Comparison of ENCODE assay signal across 8 cellular contexts in the genomic region with DNA sequence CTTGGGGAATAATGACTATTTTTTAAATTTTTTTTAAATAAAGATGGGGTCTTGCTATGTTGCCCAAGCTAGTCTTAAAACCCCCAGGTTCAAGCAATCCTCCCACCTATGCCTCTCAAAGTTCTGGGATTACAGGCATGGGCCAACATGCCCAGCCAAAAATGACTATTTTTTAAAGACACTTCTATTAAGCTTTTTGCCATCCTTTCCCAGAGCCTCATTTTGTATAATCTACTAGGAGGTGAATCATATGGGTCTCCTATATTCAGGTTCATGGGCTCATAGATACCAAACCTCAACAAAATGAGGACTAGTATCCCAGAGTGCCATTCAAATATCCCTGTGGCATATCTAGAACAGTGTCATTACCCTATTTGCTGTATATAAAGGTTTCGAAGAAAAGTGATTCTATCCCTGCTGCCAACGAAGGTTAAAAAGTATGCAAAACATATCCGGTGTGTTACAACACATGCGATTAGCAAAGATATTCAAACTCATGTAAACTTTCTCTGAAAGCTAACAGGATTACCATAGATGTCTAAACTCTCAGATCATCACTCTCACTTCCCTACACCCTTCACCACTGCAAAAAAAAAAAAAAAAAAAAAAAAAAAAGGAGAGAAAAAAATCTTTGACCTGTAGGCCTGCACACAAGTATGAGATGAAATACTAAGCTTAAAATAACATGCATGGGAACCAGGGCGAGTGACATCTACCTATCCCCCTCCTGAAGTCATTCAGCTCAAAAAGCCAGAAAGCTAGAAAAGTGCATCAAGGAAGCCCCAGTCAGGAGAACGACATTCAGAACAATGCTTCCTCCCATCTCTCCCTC. TPM values are rescaled to one million over a fixed set of nuclear protein-coding genes. Genes with fewer than 3 reads are reported as not detected.
A peak's percentile ranks its signal among the peaks of the same experiment; 100 is the strongest.
DNase-seq lines count a peak whose midpoint lies in the region; ATAC-seq and TF ChIP-seq lines count a peak whose summit lies in the region.

No MANE protein-coding gene starts in this region.

- H3K9me3 Mint-ChIP-seq in activated naive CD8-positive, alpha-beta T cell treated with anti-CD3 and anti-CD28 coated beads for 36 hours = peaks cover 4% of the 10 kb centered on the region
- no peaks in the 10 kb centered on the region for H3K9me3 Mint-ChIP-seq in endothelial cell (ENCODE audit: unreplicated experiment)

- H3K27me3 Mint-ChIP-seq in activated naive CD8-positive, alpha-beta T cell treated with anti-CD3 and anti-CD28 coated beads for 36 hours = no peaks in the 10 kb centered on the region
- no peaks in the 10 kb centered on the region for H3K27me3 Mint-ChIP-seq in endothelial cell (ENCODE audit: unreplicated experiment)

- peak overlapping the region; percentile 91 for H3K27ac Mint-ChIP-seq in activated naive CD8-positive, alpha-beta T cell treated with anti-CD3 and anti-CD28 coated beads for 36 hours
- no peak overlapping the region for H3K27ac Mint-ChIP-seq in endothelial cell (ENCODE audit: unreplicated experiment)

- ATAC-seq in GM19351 (IDR thresholded peaks at IDR 0.05; ENCODE audit: unreplicated experiment) (peak; percentile 74), HG03175 (IDR thresholded peaks at IDR 0.05; ENCODE audit: unreplicated experiment) (peak; percentile 75)

- DNase-seq in AG10803 (ENCODE audit: low read depth) = peak; percentile 29
- no peak for DNase-seq in activated naive CD8-positive, alpha-beta T cell treated with anti-CD3 and anti-CD28 coated beads for 36 hours
- no peak for DNase-seq in islet precursor cell
- DNase-seq in T-helper 9 cell = no peak
- DNase-seq in endothelial cell (ENCODE audit: low spot score) = no peak
- no peak for DNase-seq in NCI-H2171 treated with DMSO at 0.1 percent for 48 hours (lab: John Stamatoyannopoulos, UW)

- H3K36me3 Mint-ChIP-seq in activated naive CD8-positive, alpha-beta T cell treated with anti-CD3 and anti-CD28 coated beads for 36 hours = peaks cover 79% of the 10 kb centered on the region
- peaks cover 9% of the 10 kb centered on the region for H3K36me3 Mint-ChIP-seq in endothelial cell (ENCODE audit: low read depth, unreplicated experiment)

- H3K4me3 Mint-ChIP-seq in activated naive CD8-positive, alpha-beta T cell treated with anti-CD3 and anti-CD28 coated beads for 36 hours = peak overlapping the region; percentile 59
- H3K4me3 Mint-ChIP-seq in endothelial cell (ENCODE audit: unreplicated experiment) = no peak overlapping the region

- peaks cover 89% of the 10 kb centered on the region for H3K4me1 Mint-ChIP-seq in activated naive CD8-positive, alpha-beta T cell treated with anti-CD3 and anti-CD28 coated beads for 36 hours
- peaks cover 21% of the 10 kb centered on the region for H3K4me1 Mint-ChIP-seq in endothelial cell (ENCODE audit: unreplicated experiment)

- no peak for TF ChIP-seq CTCF in AG10803 (conservative IDR thresholded peaks at IDR 0.05; ENCODE audit: low read length)
- no peak for TF ChIP-seq CTCF in endothelial cell (IDR thresholded peaks at IDR 0.05; ENCODE audit: unreplicated experiment)

- H3K4me3 ChIP-seq in AG10803 (ENCODE audit: low read length) = no peak overlapping the region

RNA-seq across cellular contexts. Expression of gene XPO6, which starts 23.5 kb away (rescaled TPM):
- 100 to 1,000 TPM; 234 to 241 TPM for total RNA-seq in activated naive CD8-positive, alpha-beta T cell treated with anti-CD3 and anti-CD28 coated beads for 36 hours
- total RNA-seq in endothelial cell (ENCODE audit: unreplicated experiment) = 155 TPM
